8 cellular contexts compared by ENCODE assay signal in the genomic region with DNA sequence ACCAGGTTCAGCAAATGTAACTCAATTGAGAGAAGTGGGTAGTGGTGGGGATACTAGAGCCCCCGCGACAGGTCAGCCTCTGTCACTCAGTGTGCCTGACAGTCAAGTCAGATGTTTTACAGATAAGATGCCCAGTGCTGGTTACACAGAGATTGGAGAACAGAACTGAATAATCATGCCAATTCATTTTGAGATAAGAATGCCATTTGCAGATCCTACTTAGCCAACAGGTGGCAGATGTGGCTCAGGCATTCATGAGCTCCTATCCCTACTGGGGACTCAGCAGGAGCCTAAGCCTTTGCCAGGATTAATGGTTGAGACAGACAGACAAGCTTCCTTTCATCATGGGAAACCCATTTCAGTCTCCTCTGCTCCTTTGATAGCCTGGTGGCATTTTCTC.
DNase-seq lines count a peak whose midpoint lies in the region; ATAC-seq and FAIRE-seq lines count a peak whose summit lies in the region.

No MANE protein-coding gene starts in this region.

- WGBS in small intestine, 3 donors: 9 to 59% (median 37%) methylated on average over 2 of the region's 2 CpGs

- no peaks in the 10 kb centered on the region for H3K36me3 ChIP-seq in small intestine (ENCODE audit: control insufficient read depth in 2 of 2, insufficient read depth in 2 of 2, low read length in 2 of 2)

- no peaks in the 10 kb centered on the region for H3K27me3 ChIP-seq in small intestine (ENCODE audit: control insufficient read depth in 2 of 2, insufficient read depth in 2 of 2, low read length in 2 of 2)

- peak; percentile 27 for DNase-seq in NCI-H748 (lab: John Stamatoyannopoulos, UW; ENCODE audit: unreplicated experiment)
- no peak for DNase-seq in NCI-H748 treated with DMSO at 0.1 percent for 48 hours (lab: John Stamatoyannopoulos, UW)
- DNase-seq in NOMO-1 treated with DMSO at 0.1 percent for 48 hours (lab: John Stamatoyannopoulos, UW; ENCODE audit: unreplicated experiment): peak; percentile 22
- DNase-seq in small intestine: peak; percentile 33
- DNase-seq in central memory CD4-positive, alpha-beta T cell: no peak

- no peak overlapping the region for H3K4me3 ChIP-seq in small intestine (ENCODE audit: low read depth in 1 of 2, low read length in 2 of 2)

- H3K9me3 ChIP-seq in small intestine (ENCODE audit: control insufficient read depth, low read depth): no peaks in the 10 kb centered on the region

- H3K27ac ChIP-seq in small intestine (ENCODE audit: low read depth in 1 of 2, low read length in 1 of 2): no peak overlapping the region

- ATAC-seq in esophagus mucosa (peak; percentile 45), HG02970 (IDR thresholded peaks at IDR 0.05; ENCODE audit: low FRiP score, unreplicated experiment) (no peak), HG03039 (IDR thresholded peaks at IDR 0.05; ENCODE audit: unreplicated experiment) (no peak)

- no peak for FAIRE-seq in small intestine (lab: Jason Lieb, UNC)

- H3K4me1 ChIP-seq in small intestine (ENCODE audit: control insufficient read depth in 2 of 2, insufficient read depth in 1 of 2, low read depth in 1 of 2, low read length in 1 of 2): no peaks in the 10 kb centered on the region

Comparison
In these comparisons a context has a peak if more than half of its experiments do, and no peak if none do; other contexts are left out.
1. DNase-seq: peak in NCI-H748 (single experiment), NOMO-1 treated with DMSO at 0.1 percent for 48 hours (single experiment) and small intestine (single experiment); none in NCI-H748 treated with DMSO at 0.1 percent for 48 hours (single experiment) and central memory CD4-positive, alpha-beta T cell (single experiment).